In the genomic region with DNA sequence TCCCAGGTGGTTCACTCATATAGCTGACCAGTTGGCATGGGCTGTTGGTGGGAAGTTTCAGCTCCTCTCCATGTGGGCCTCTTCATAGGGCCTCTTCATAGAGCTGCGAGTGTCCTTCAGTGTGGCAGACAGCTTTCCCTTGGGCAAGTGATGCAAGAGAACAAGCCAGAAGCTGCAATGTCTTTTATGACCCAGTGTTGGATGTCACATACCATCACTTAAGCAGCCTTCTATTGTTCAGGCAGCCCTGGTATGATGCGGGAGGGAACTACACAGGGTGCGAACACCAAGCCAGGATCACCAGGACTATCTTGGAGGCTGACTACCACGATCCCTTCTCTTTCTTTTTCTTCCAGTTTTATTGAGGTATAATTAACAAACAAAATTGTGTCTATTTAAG, we compare ENCODE assay signal across 6 cellular contexts.
"Had no signal": no experiment of that assay in that cellular context is flagged by ENCODE, and none has a peak within 500 bp of the region (broad histone marks: within the 10 kb centered on the region; RNA-seq: fewer than 3 reads in every experiment).

No MANE protein-coding gene starts in this region.

- H3K4me3 ChIP-seq: GM23338 had no signal

- ATAC-seq: GM23338, HepG2 had no signal

- H2AFZ ChIP-seq: GM23338 had no signal

- H3K27ac ChIP-seq: KMS-11 had no signal

- H3K9ac ChIP-seq: KMS-11 had no signal

- DNase-seq: H9, HCEC 1CT, KBM-7 had no signal

- H3K4me2 ChIP-seq: GM23338, KMS-11 had no signal
